In genomic region chr1:31453384-31454079, GRCh38 we compare ENCODE assay signal across 21 cellular contexts. TPM values are rescaled to one million over a fixed set of nuclear protein-coding genes. Genes with fewer than 3 reads are reported as not detected.
A peak's percentile ranks its signal among the peaks of the same experiment; 100 is the strongest.
DNase-seq lines count a peak whose midpoint lies in the region; ATAC-seq, FAIRE-seq and TF ChIP-seq lines count a peak whose summit lies in the region.
"Had no signal": no experiment of that assay in that cellular context is flagged by ENCODE, and none has a peak within 500 bp of the region (broad histone marks: within the 10 kb centered on the region; RNA-seq: fewer than 3 reads in every experiment).

No MANE protein-coding gene starts in this region.

- TF ChIP-seq RAD21 in HepG2 (CRISPR knock-in tag; IDR thresholded peaks at IDR 0.05) (no peak), K562 (CRISPR knock-in tag; conservative IDR thresholded peaks at IDR 0.05 in 1 of 2, IDR thresholded peaks at IDR 0.05 in 1 of 2) (no peak)

- ATAC-seq in HepG2 (no peak), right lobe of liver (no peak), K562 (no peak)
- ATAC-seq: A549, GM12878 had no signal

- intact Hi-C loops in HepG2 (cut with micrococcal nuclease; ENCODE audit: unreplicated experiment) (no loop called here), right lobe of liver (cut with DNase I) (no loop called here), K562 (cut with micrococcal nuclease) (no loop called here)

- no peaks in the 10 kb centered on the region for H3K27me3 ChIP-seq in HepG2 (ENCODE audit: control insufficient read depth in 1 of 2, insufficient read depth in 2 of 2, low read length in 2 of 2)
- H3K27me3 ChIP-seq in right lobe of liver: no peaks in the 10 kb centered on the region
- H3K27me3 ChIP-seq in K562 (ENCODE audit: control insufficient read depth in 2 of 2, insufficient read depth in 2 of 2, low read length in 2 of 2): peaks cover under 1 to 2% of the 10 kb centered on the region in 2 experiments; a peak in 4 of 5 replicates
- H3K27me3 ChIP-seq in hepatocyte: peaks cover 2% of the 10 kb centered on the region
- H3K27me3 ChIP-seq: BLaER1 had no signal

- no peak; a peak in 1 of 4 replicates for TF ChIP-seq EP300 in HepG2 (IDR thresholded peaks at IDR 0.05; ENCODE audit: low read depth in 2 of 2, low read length in 2 of 2)
- no peak for TF ChIP-seq EP300 in HepG2 (CRISPR knock-in tag; IDR thresholded peaks at IDR 0.05; ENCODE audit: borderline replicate concordance)
- no peak for TF ChIP-seq EP300 in K562 (IDR thresholded peaks at IDR 0.05; ENCODE audit: low read length)

- no peak overlapping the region for H2AFZ ChIP-seq in HepG2 (ENCODE audit: low read length)
- no peak overlapping the region for H2AFZ ChIP-seq in K562 (ENCODE audit: low read depth, low read length)
- no peak overlapping the region for H2AFZ ChIP-seq in hepatocyte
- H2AFZ ChIP-seq: GM23248 had no signal

- in situ Hi-C loops in HepG2 (cut with HindIII; ENCODE audit: extremely low pct_ligation_motif_present, low pct_unique_long_range_greater_than_20kb): no loop called here
- in situ Hi-C loops in K562 (cut with MboI): no loop called here

- peaks cover 47% of the 10 kb centered on the region for H3K9me3 ChIP-seq in HepG2 (ENCODE audit: low read length)
- peaks cover 0 to 9% (median 5%) of the 10 kb centered on the region in 4 donors for H3K9me3 ChIP-seq in right lobe of liver
- H3K9me3 ChIP-seq in K562 (replicated peaks; ENCODE audit: control insufficient read depth, insufficient read depth, low read depth, low read length): peaks cover 6% of the 10 kb centered on the region; the same call in 1 of the 2 replicates
- H3K9me3 ChIP-seq in hepatocyte (ENCODE audit: low read depth): no peaks in the 10 kb centered on the region

- H3K4me1 ChIP-seq in HepG2 (ENCODE audit: insufficient read depth, low read length): peaks cover 30% of the 10 kb centered on the region
- H3K4me1 ChIP-seq in right lobe of liver: peaks cover 0 to 15% (median 5%) of the 10 kb centered on the region in 4 donors
- no peaks in the 10 kb centered on the region for H3K4me1 ChIP-seq in K562 (replicated peaks in 1 of 2; ENCODE audit: control insufficient read depth in 2 of 2, insufficient read depth in 2 of 2, low read length in 2 of 2)
- H3K4me1 ChIP-seq in hepatocyte (ENCODE audit: insufficient read depth): no peaks in the 10 kb centered on the region
- H3K4me1 ChIP-seq: A549, BLaER1, HAP-1 had no signal

- DNase-seq in HepG2 (ENCODE audit: low spot score) (no peak), right lobe of liver (no peak), K562 (ENCODE audit: extremely low read depth in 1 of 4, low spot score in 3 of 4) (no peak), hepatocyte (ENCODE audit: low spot score) (peak; percentile 53), NCI-H82 treated with DMSO at 0.1 percent for 48 hours (lab: John Stamatoyannopoulos, UW; ENCODE audit: unreplicated experiment) (no peak), HuH-7.5 (ENCODE audit: low spot score) (no peak)
- no peak for DNase-seq in effector CD8-positive, alpha-beta T cell (lab: John Stamatoyannopoulos, UW)
- DNase-seq: CD4-positive, alpha-beta memory T cell; DMS153; DND-41; EL; GM23248; HFFc6 had no signal

- 68% methylated on average over 8 of the region's 8 CpGs for WGBS in HepG2 (ENCODE audit: low lambda C conversion rate)
- 62% methylated on average over 7 of the region's 8 CpGs for WGBS in right lobe of liver (ENCODE audit: insufficient coverage, low coverage, low lambda C conversion rate, missing lambda C conversion rate)
- 3% methylated on average over 8 of the region's 8 CpGs for WGBS in K562 (ENCODE audit: insufficient coverage, low coverage, missing lambda C conversion rate)
- WGBS in hepatocyte (ENCODE audit: low lambda C conversion rate, missing lambda C conversion rate): 77% methylated on average over 8 of the region's 8 CpGs

- FAIRE-seq in HepG2 (lab: Jason Lieb, UNC) (no peak), K562 (lab: Jason Lieb, UNC) (no peak)
- FAIRE-seq: A549, GM12878, GM19239, HTR-8/SVneo had no signal

- no peak overlapping the region for H3K9ac ChIP-seq in HepG2 (ENCODE audit: insufficient read depth, low read depth, low read length)
- no peak overlapping the region for H3K9ac ChIP-seq in K562 (ENCODE audit: insufficient read depth in 1 of 2, low read depth in 2 of 2, low read length in 2 of 2)
- H3K9ac ChIP-seq: BLaER1, GM23248, KMS-11 had no signal

- no peaks in the 10 kb centered on the region for H3K9me2 ChIP-seq in hepatocyte (replicated peaks; ENCODE audit: insufficient read depth)

- POLR2A ChIA-PET in HepG2 (lab: Yijun Ruan, JAX) (no interaction called here), K562 (lab: Yijun Ruan, JAX) (no interaction called here)

- H3K9me1 ChIP-seq in K562 (ENCODE audit: control insufficient read depth, insufficient read depth, low read length): no peaks in the 10 kb centered on the region

- no peaks in the 10 kb centered on the region for H3K36me3 ChIP-seq in HepG2 (replicated peaks in 1 of 2; ENCODE audit: control insufficient read depth in 1 of 2, insufficient read depth in 2 of 2, low read length in 2 of 2)
- no peaks in the 10 kb centered on the region for H3K36me3 ChIP-seq in right lobe of liver
- no peaks in the 10 kb centered on the region for H3K36me3 ChIP-seq in K562 (ENCODE audit: control insufficient read depth, insufficient read depth, low read length)
- no peaks in the 10 kb centered on the region for H3K36me3 ChIP-seq in hepatocyte (replicated peaks; ENCODE audit: insufficient read depth, low read depth)
- H3K36me3 ChIP-seq: BLaER1, HAP-1 had no signal

- no peaks in the 10 kb centered on the region for H4K20me1 ChIP-seq in HepG2 (ENCODE audit: insufficient read depth, low read length)
- no peaks in the 10 kb centered on the region for H4K20me1 ChIP-seq in K562 (replicated peaks; ENCODE audit: control insufficient read depth, insufficient read depth, low read length)
- H4K20me1 ChIP-seq in hepatocyte (ENCODE audit: insufficient read depth, poor library complexity, severe bottlenecking): no peaks in the 10 kb centered on the region
- H4K20me1 ChIP-seq: BLaER1 had no signal

- H3K4me2 ChIP-seq in HepG2 (ENCODE audit: low read depth, low read length): no peak overlapping the region
- no peak overlapping the region for H3K4me2 ChIP-seq in K562 (ENCODE audit: insufficient read depth, low read length)
- no peak overlapping the region for H3K4me2 ChIP-seq in hepatocyte
- H3K4me2 ChIP-seq: A549, BLaER1, KMS-11 had no signal

- no peak for TF ChIP-seq CTCF in HepG2 (CRISPR knock-in tag; IDR thresholded peaks at IDR 0.05)
- no peak for TF ChIP-seq CTCF in right lobe of liver (IDR thresholded peaks at IDR 0.05)
- TF ChIP-seq CTCF in K562 (IDR thresholded peaks at IDR 0.05 in 2 of 3, conservative IDR thresholded peaks at IDR 0.05 in 1 of 3; ENCODE audit: insufficient read depth in 2 of 3, low read depth in 1 of 3, low read length in 3 of 3): no peak
- no peak for TF ChIP-seq CTCF in hepatocyte (IDR thresholded peaks at IDR 0.05; ENCODE audit: poor library complexity)

- no peak overlapping the region for H3K4me3 ChIP-seq in HepG2 (replicated peaks in 1 of 3; ENCODE audit: insufficient read depth in 1 of 3, low read depth in 2 of 3, low read length in 3 of 3)
- no peak overlapping the region for H3K4me3 ChIP-seq in right lobe of liver
- no peak overlapping the region for H3K4me3 ChIP-seq in K562
- no peak overlapping the region for H3K4me3 ChIP-seq in hepatocyte
- H3K4me3 ChIP-seq: A549, BLaER1, GM12878, GM23248, HAP-1 had no signal

- H3K27ac ChIP-seq in HepG2 (ENCODE audit: extremely low read length, insufficient read depth, low read length): no peak overlapping the region
- no peak overlapping the region for H3K27ac ChIP-seq in right lobe of liver
- no peak overlapping the region for H3K27ac ChIP-seq in K562 (ENCODE audit: extremely low read depth, low read depth, low read length)
- H3K27ac ChIP-seq in hepatocyte: peak overlapping the region; percentile 55
- H3K27ac ChIP-seq: 22Rv1, A549, BLaER1, GM23248, KMS-11 had no signal

- BruUV-seq in HepG2 (replicated peaks; lab: Mats Ljungman, UMichigan) (no TSS peak), K562 (replicated peaks; lab: Mats Ljungman, UMichigan) (no TSS peak)

- TF ChIP-seq POLR2A in HepG2 (IDR thresholded peaks at IDR 0.05; ENCODE audit: insufficient read depth in 1 of 2, low read depth in 2 of 2, low read length in 2 of 2): no peak
- TF ChIP-seq POLR2A in right lobe of liver (IDR thresholded peaks at IDR 0.05): no peak
- no peak for TF ChIP-seq POLR2A in K562 (conservative IDR thresholded peaks at IDR 0.05)

- H3K79me2 ChIP-seq in HepG2 (ENCODE audit: insufficient read depth, low read length) (no peaks in the 10 kb centered on the region), K562 (ENCODE audit: control insufficient read depth, insufficient read depth, low read length) (no peaks in the 10 kb centered on the region), hepatocyte (no peaks in the 10 kb centered on the region)

- CTCF ChIA-PET in HepG2 (lab: Yijun Ruan, JAX; ENCODE audit: low intra/inter-chr PET ratio, low total read pairs) (no interaction called here), K562 (lab: Yijun Ruan, JAX; ENCODE audit: low intra/inter-chr PET ratio) (no interaction called here)

RNA-seq across cellular contexts. Expression of gene SERINC2, which starts 40.5 kb away (rescaled TPM):
- 3.0 and 4.8 TPM in 2 replicates for total RNA-seq in HepG2 (2016; rRNA removed; fragmentation: Illumina TruSeq; extraction: Trizol)
- total RNA-seq in HepG2 (2016; cell fraction: cytosol; rRNA removed; fragmentation: Illumina TruSeq; extraction: Trizol; ENCODE audit: low read depth): 9.1 and 12.6 TPM in 2 replicates
- total RNA-seq in HepG2 (2016; cell fraction: insoluble cytoplasmic fraction; rRNA removed; fragmentation: Illumina TruSeq; extraction: Trizol): 2.2 and 4.5 TPM in 2 replicates
- total RNA-seq in HepG2 (2016; cell fraction: membrane; rRNA removed; fragmentation: Illumina TruSeq; extraction: Trizol): 12.8 and 17.7 TPM in 2 replicates
- 4.1 and 4.4 TPM in 2 replicates for total RNA-seq in HepG2 (2016; cell fraction: nucleus; rRNA removed; fragmentation: Illumina TruSeq; extraction: Trizol)
- 126 and 165 TPM in 2 replicates for polyA plus RNA-seq in HepG2 (2011; rRNA removed)
- 143 and 167 TPM in 2 replicates for polyA plus RNA-seq in HepG2 (2011; cell fraction: cytosol; rRNA removed)
- polyA plus RNA-seq in HepG2 (2011; cell fraction: nucleus; rRNA removed): 209 and 229 TPM in 2 replicates
- 90.5 and 102 TPM in 2 replicates for polyA plus RNA-seq in HepG2 (2012)
- polyA plus RNA-seq in HepG2 (2016; cell fraction: cytosol; fragmentation: Illumina TruSeq; extraction: Trizol; ENCODE audit: low read depth): 28.9 and 29.6 TPM in 2 replicates
- polyA plus RNA-seq in HepG2 (2016; cell fraction: insoluble cytoplasmic fraction; fragmentation: Illumina TruSeq; extraction: Trizol; ENCODE audit: low read depth): 6.0 and 7.0 TPM in 2 replicates
- polyA plus RNA-seq in HepG2 (2016; cell fraction: membrane; fragmentation: Illumina TruSeq; extraction: Trizol; ENCODE audit: low read depth): 31.1 and 34.7 TPM in 2 replicates
- 13.8 and 14.5 TPM in 2 replicates for polyA plus RNA-seq in HepG2 (2016; cell fraction: nucleus; fragmentation: Illumina TruSeq; extraction: Trizol; ENCODE audit: insufficient read depth, low read depth)
- polyA minus RNA-seq in HepG2 (2011; rRNA and poly(A)+ RNA removed; ENCODE audit: low replicate concordance): 18.6 and 182 TPM in 2 replicates
- polyA minus RNA-seq in HepG2 (2011; cell fraction: cytosol; rRNA and poly(A)+ RNA removed): 50.9 and 52.1 TPM in 2 replicates
- polyA minus RNA-seq in HepG2 (2011; cell fraction: nucleus; rRNA and poly(A)+ RNA removed): 32.4 and 36.7 TPM in 2 replicates
- 100 to 1,000 TPM in 3 of 6 experiments, 10 to 100 TPM in 3; 59.7 to 117 (median 86.9) TPM for total RNA-seq in right lobe of liver
- total RNA-seq in K562 (2011; cell fraction: chromatin; rRNA removed; ENCODE audit: low replicate concordance): 1.7 and 5.6 TPM in 2 replicates
- 5.8 and 6.4 TPM in 2 replicates for total RNA-seq in K562 (2011; cell fraction: nucleolus; rRNA removed)
- 5.9 and 7.2 TPM in 2 replicates for total RNA-seq in K562 (2011; cell fraction: nucleoplasm; rRNA removed)
- 0.45 TPM in 1 of 2 replicates, not detected in the other for total RNA-seq in K562 (2014; rRNA removed)
- total RNA-seq in K562 (2014; rRNA removed; fragmentation: Illumina TruSeq; extraction: Trizol): 0.10 and 0.15 TPM in 2 replicates
- 0.22 and 0.23 TPM in 2 replicates for total RNA-seq in K562 (2015; rRNA removed; fragmentation: Illumina TruSeq; extraction: Trizol)
- 1.2 and 1.5 TPM in 2 replicates for total RNA-seq in K562 (2021)
- 0.88 and 1.0 TPM in 2 replicates for polyA plus RNA-seq in K562 (2011; rRNA removed)
- polyA plus RNA-seq in K562 (2011; cell fraction: cytosol; rRNA removed): 1.7 and 4.1 TPM in 2 replicates
- polyA plus RNA-seq in K562 (2011; cell fraction: nucleus; rRNA removed): 1.5 and 2.4 TPM in 2 replicates
- polyA plus RNA-seq in K562 (2012): 0.76 and 3.3 TPM in 2 replicates
- polyA plus RNA-seq in K562 (2014; fragmentation: Illumina TruSeq; extraction: Trizol): 0.70 and 1.2 TPM in 2 replicates
- under 1 TPM in 1 of 2 experiments, not detected in 1; 0.07 TPM for polyA plus RNA-seq in K562 (2014; fragmentation: Nextera tagmentation; extraction: Ambion mirVana)
- polyA plus RNA-seq in K562 (2014; rRNA removed): 1.0 and 1.8 TPM in 2 replicates
- polyA minus RNA-seq in K562 (2011; rRNA and poly(A)+ RNA removed): 0.21 and 0.63 TPM in 2 replicates
- polyA minus RNA-seq in K562 (2011; cell fraction: cytosol; rRNA and poly(A)+ RNA removed): 0.73 and 0.95 TPM in 2 replicates
- 0.54 and 0.89 TPM in 2 replicates for polyA minus RNA-seq in K562 (2011; cell fraction: nucleus; rRNA and poly(A)+ RNA removed)
- 53.6 and 70.2 TPM in 2 replicates for total RNA-seq in hepatocyte
- polyA plus RNA-seq in hepatocyte: 154 and 164 TPM in 2 replicates

Comparison
In these comparisons a context has a peak if more than half of its experiments do, and no peak if none do; other contexts are left out.
1. Of the 241 proteins assayed by ChIP-seq in both HepG2 and K562: peak only in HepG2: BHLHE40 and MED1; only in K562: FOSL1; in both: none; in neither: 237; mixed calls (peak in some experiments, not most) for 1.